8 cellular contexts compared by ENCODE assay signal in genomic region chr1:92960395-92961130, GRCh38. TPM values are rescaled to one million over a fixed set of nuclear protein-coding genes. Genes with fewer than 3 reads are reported as not detected.
DNase-seq lines count a peak whose midpoint lies in the region; ATAC-seq and TF ChIP-seq lines count a peak whose summit lies in the region.

No MANE protein-coding gene starts in this region.

- peaks cover 7% of the 10 kb centered on the region for H3K4me1 ChIP-seq in colonic mucosa

- TF ChIP-seq CTCF in AG04450 (IDR thresholded peaks at IDR 0.05; ENCODE audit: low read depth, low read length) (peak; percentile 66), colonic mucosa (IDR thresholded peaks at IDR 0.05) (peak; percentile 48)

- H3K27ac ChIP-seq in AG04450 (ENCODE audit: low read depth, low read length): peak overlapping the region; percentile 61
- H3K27ac ChIP-seq in colonic mucosa: peak overlapping the region; percentile 98

- DNase-seq in AG04450 (ENCODE audit: low read depth, low spot score): peak; percentile 42
- DNase-seq in NCI-H2196 (lab: John Stamatoyannopoulos, UW; ENCODE audit: unreplicated experiment): peak; percentile 50
- peak; percentile 28 to 44 for DNase-seq in activated CD4-positive, alpha-beta T cell treated with anti-CD3 and anti-CD28 coated beads for 24 hours (ENCODE audit: low read depth in 2 of 2)
- DNase-seq in colonic mucosa: peak; percentile 76
- peak; percentile 60 to 75 for DNase-seq in left colon
- DNase-seq in stimulated activated CD4-positive, alpha-beta T cell treated with anti-CD3 and anti-CD28 coated beads, Interleukin-1b, Interleukin-23, amount 100 ng/mL, for 48 hours: peak; percentile 65

- intact Hi-C loops in colonic mucosa (cut with DNase I) (loop anchor here (2.0 kb wide), 1 partner anchor 102 kb away; no protein-coding TSS in a partner anchor), left colon (cut with DNase I, micrococcal nuclease) (loop anchor here in 1 of 2 donors (2.0 kb wide), 1 partner anchor 102 kb away; no protein-coding TSS in a partner anchor)

- CTCF ChIA-PET in AG04450 (lab: Charles Lee): interaction anchor here (0.6 to 8.5 kb wide), 17 partner anchors 8 to 142 kb away, joined by 3 to 72 read pairs (median 5); no protein-coding TSS in a partner anchor

- peak overlapping the region; percentile 80 for H3K4me3 ChIP-seq in AG04450 (ENCODE audit: low read depth, low read length)
- H3K4me3 ChIP-seq in colonic mucosa: peak overlapping the region; percentile 91

- POLR2A ChIA-PET in AG04450 (lab: Yijun Ruan, JAX): interaction anchor here (0.9 to 3.0 kb wide), 2 partner anchors 11 to 176 kb away, joined by 3 to 12 read pairs; partner anchors contain the start of gene EVI5

- H3K9me3 ChIP-seq in AG04450 (ENCODE audit: control insufficient read depth, insufficient read depth, low read length) (no peaks in the 10 kb centered on the region; the same call in 1 of the 2 replicates), colonic mucosa (no peaks in the 10 kb centered on the region)

- no peaks in the 10 kb centered on the region for H3K36me3 ChIP-seq in colonic mucosa

- H3K9ac ChIP-seq in colonic mucosa (ENCODE audit: low read depth in 2 of 2, low read length in 2 of 2): peak overlapping the region; percentile 28 to 82

- ATAC-seq in GM18520 (IDR thresholded peaks at IDR 0.05; ENCODE audit: unreplicated experiment) (peak; percentile 26), HG03095 (IDR thresholded peaks at IDR 0.05; ENCODE audit: unreplicated experiment) (peak; percentile 31), left colon (peak; percentile 67)

- H3K27me3 ChIP-seq in AG04450 (ENCODE audit: control insufficient read depth, insufficient read depth, low read length): peaks cover 3% of the 10 kb centered on the region
- H3K27me3 ChIP-seq in colonic mucosa: no peaks in the 10 kb centered on the region

RNA-seq across cellular contexts. Expression of gene DIPK1A, which starts 0.7 kb away (rescaled TPM):
- 35.9 and 50.8 TPM in 2 replicates for polyA plus RNA-seq in AG04450 (2011; rRNA removed)
- 9.5 and 19.9 TPM in 2 replicates for polyA minus RNA-seq in AG04450 (2011; rRNA and poly(A)+ RNA removed)
- total RNA-seq in colonic mucosa (10 to 100 TPM; 14.3 to 14.4 TPM), left colon (10 to 100 TPM; 14.0 to 16.5 TPM)

Comparison
In these comparisons a context has a peak if more than half of its experiments do, and no peak if none do; other contexts are left out.
1. Peak in every context shown above with its lines: DNase-seq, ATAC-seq, H3K4me3 ChIP-seq and H3K27ac ChIP-seq.